In genomic region chr5:59553992-59554391, GRCh38 we compare ENCODE assay signal across 23 cellular contexts.
"Had no signal": no experiment of that assay in that cellular context is flagged by ENCODE, and none has a peak within 500 bp of the region (broad histone marks: within the 10 kb centered on the region; RNA-seq: fewer than 3 reads in every experiment).

No MANE protein-coding gene starts in this region.

- H3K27me3 Mint-ChIP-seq: activated naive CD8-positive, alpha-beta T cell treated with anti-CD3 and anti-CD28 coated beads for 36 hours; type B pancreatic cell had no signal

- H3K9me3 Mint-ChIP-seq: activated naive CD8-positive, alpha-beta T cell treated with anti-CD3 and anti-CD28 coated beads for 36 hours; activated T-cell treated with anti-CD3 and anti-CD28 coated beads, Interleukin-2, amount 50 U/mL, for 4 hours; neural crest cell; type B pancreatic cell; WTC11 had no signal

- H3K36me3 ChIP-seq: sigmoid colon, thoracic aorta, vagina had no signal

- H3K4me1 Mint-ChIP-seq: activated naive CD8-positive, alpha-beta T cell treated with anti-CD3 and anti-CD28 coated beads for 36 hours had no signal

- H3K27ac ChIP-seq: sigmoid colon, thoracic aorta, vagina had no signal

- H3K4me3 Mint-ChIP-seq: activated naive CD8-positive, alpha-beta T cell treated with anti-CD3 and anti-CD28 coated beads for 36 hours; activated T-cell treated with anti-CD3 and anti-CD28 coated beads, Interleukin-2, amount 50 U/mL, for 4 hours; neural crest cell; type B pancreatic cell; WTC11 had no signal

- ATAC-seq: activated T-cell treated with anti-CD3 and anti-CD28 coated beads, Interleukin-2, amount 50 U/mL, for 4 hours; esophagus mucosa; WTC11 had no signal

- H3K9me3 ChIP-seq: sigmoid colon, thoracic aorta, vagina had no signal

- H3K4me1 ChIP-seq: vagina had no signal

- FAIRE-seq: astrocyte had no signal

- H3K4me3 ChIP-seq: sigmoid colon, thoracic aorta, vagina had no signal

- H3K27ac Mint-ChIP-seq: activated naive CD8-positive, alpha-beta T cell treated with anti-CD3 and anti-CD28 coated beads for 36 hours; type B pancreatic cell; WTC11 had no signal

- DNase-seq: activated CD4-positive, alpha-beta T cell treated with anti-CD3 and anti-CD28 coated beads for 4 hours; activated CD4-positive, alpha-beta T cell treated with anti-CD3 and anti-CD28 coated beads, Interleukin-2, amount 50 U/mL, for 48 hours; activated CD8-positive, alpha-beta memory T cell treated with anti-CD3 and anti-CD28 coated beads, Interleukin-2, amount 50 U/mL, for 48 hours; activated naive CD4-positive, alpha-beta T cell treated with Interleukin-2 at 50 U/mL for 16 hours; activated naive CD8-positive, alpha-beta T cell treated with anti-CD3 and anti-CD28 coated beads for 36 hours; activated T-cell treated with anti-CD3 and anti-CD28 coated beads, Interleukin-2, amount 50 U/mL, for 4 hours; central memory CD4-positive, alpha-beta T cell; dermis blood vessel endothelial cell; effector CD8-positive, alpha-beta T cell; foreskin melanocyte; glutamatergic neuron; hippocampal formation; occipital lobe; sigmoid colon; stimulated activated CD4-positive, alpha-beta T cell treated with anti-CD3 and anti-CD28 coated beads, Interleukin-4, amount 100 ng/mL, for 1 hour; stimulated activated naive CD4-positive, alpha-beta T cell treated with Interleukin-2 at 50 U/mL for 16 hours had no signal

- H3K36me3 Mint-ChIP-seq: activated naive CD8-positive, alpha-beta T cell treated with anti-CD3 and anti-CD28 coated beads for 36 hours; type B pancreatic cell; WTC11 had no signal

- H3K27me3 ChIP-seq: sigmoid colon, vagina had no signal
